In genomic region chr2:134136702-134137101, GRCh38 we compare ENCODE assay signal across 1 cellular context.
TF ChIP-seq lines count a peak whose summit lies in the region.

No MANE protein-coding gene starts in this region.

TF ChIP-seq in WTC11, 78 proteins besides CTCF, POLR2A, EP300 and RAD21 (continued from another document):
- TF ChIP-seq, protein P1, sequence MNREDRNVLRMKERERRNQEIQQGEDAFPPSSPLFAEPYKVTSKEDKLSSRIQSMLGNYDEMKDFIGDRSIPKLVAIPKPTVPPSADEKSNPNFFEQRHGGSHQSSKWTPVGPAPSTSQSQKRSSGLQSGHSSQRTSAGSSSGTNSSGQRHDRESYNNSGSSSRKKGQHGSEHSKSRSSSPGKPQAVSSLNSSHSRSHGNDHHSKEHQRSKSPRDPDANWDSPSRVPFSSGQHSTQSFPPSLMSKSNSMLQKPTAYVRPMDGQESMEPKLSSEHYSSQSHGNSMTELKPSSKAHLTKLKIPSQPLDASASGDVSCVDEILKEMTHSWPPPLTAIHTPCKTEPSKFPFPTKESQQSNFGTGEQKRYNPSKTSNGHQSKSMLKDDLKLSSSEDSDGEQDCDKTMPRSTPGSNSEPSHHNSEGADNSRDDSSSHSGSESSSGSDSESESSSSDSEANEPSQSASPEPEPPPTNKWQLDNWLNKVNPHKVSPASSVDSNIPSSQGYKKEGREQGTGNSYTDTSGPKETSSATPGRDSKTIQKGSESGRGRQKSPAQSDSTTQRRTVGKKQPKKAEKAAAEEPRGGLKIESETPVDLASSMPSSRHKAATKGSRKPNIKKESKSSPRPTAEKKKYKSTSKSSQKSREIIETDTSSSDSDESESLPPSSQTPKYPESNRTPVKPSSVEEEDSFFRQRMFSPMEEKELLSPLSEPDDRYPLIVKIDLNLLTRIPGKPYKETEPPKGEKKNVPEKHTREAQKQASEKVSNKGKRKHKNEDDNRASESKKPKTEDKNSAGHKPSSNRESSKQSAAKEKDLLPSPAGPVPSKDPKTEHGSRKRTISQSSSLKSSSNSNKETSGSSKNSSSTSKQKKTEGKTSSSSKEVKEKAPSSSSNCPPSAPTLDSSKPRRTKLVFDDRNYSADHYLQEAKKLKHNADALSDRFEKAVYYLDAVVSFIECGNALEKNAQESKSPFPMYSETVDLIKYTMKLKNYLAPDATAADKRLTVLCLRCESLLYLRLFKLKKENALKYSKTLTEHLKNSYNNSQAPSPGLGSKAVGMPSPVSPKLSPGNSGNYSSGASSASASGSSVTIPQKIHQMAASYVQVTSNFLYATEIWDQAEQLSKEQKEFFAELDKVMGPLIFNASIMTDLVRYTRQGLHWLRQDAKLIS (CRISPR knock-in tag; IDR thresholded peaks at IDR 0.05; ENCODE audit: borderline replicate concordance): no peak
- TF ChIP-seq SMAD3 (CRISPR knock-in tag; IDR thresholded peaks at IDR 0.05; ENCODE audit: borderline replicate concordance): no peak
- TF ChIP-seq ZNF423 (CRISPR knock-in tag; IDR thresholded peaks at IDR 0.05): no peak
- TF ChIP-seq, protein P2, sequence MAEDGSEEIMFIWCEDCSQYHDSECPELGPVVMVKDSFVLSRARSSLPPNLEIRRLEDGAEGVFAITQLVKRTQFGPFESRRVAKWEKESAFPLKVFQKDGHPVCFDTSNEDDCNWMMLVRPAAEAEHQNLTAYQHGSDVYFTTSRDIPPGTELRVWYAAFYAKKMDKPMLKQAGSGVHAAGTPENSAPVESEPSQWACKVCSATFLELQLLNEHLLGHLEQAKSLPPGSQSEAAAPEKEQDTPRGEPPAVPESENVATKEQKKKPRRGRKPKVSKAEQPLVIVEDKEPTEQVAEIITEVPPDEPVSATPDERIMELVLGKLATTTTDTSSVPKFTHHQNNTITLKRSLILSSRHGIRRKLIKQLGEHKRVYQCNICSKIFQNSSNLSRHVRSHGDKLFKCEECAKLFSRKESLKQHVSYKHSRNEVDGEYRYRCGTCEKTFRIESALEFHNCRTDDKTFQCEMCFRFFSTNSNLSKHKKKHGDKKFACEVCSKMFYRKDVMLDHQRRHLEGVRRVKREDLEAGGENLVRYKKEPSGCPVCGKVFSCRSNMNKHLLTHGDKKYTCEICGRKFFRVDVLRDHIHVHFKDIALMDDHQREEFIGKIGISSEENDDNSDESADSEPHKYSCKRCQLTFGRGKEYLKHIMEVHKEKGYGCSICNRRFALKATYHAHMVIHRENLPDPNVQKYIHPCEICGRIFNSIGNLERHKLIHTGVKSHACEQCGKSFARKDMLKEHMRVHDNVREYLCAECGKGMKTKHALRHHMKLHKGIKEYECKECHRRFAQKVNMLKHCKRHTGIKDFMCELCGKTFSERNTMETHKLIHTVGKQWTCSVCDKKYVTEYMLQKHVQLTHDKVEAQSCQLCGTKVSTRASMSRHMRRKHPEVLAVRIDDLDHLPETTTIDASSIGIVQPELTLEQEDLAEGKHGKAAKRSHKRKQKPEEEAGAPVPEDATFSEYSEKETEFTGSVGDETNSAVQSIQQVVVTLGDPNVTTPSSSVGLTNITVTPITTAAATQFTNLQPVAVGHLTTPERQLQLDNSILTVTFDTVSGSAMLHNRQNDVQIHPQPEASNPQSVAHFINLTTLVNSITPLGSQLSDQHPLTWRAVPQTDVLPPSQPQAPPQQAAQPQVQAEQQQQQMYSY (CRISPR knock-in tag; IDR thresholded peaks at IDR 0.05): no peak
